Comparison of ENCODE assay signal across 18 cellular contexts in genomic region chr11:111980062-111980461, GRCh38.
"Had no signal": no experiment of that assay in that cellular context is flagged by ENCODE, and none has a peak within 500 bp of the region (broad histone marks: within the 10 kb centered on the region; RNA-seq: fewer than 3 reads in every experiment).

No MANE protein-coding gene starts in this region.

- H3K27ac ChIP-seq: adrenal gland, SJSA1, testis had no signal

- H3K4me3 ChIP-seq: adrenal gland, heart right ventricle, SJSA1, testis had no signal

- H3K9me3 Mint-ChIP-seq: activated naive CD4-positive, alpha-beta T cell treated with anti-CD3 and anti-CD28 coated beads, Interleukin-2, amount 50 U/mL, for 72 hours; activated T-cell treated with anti-CD3 and anti-CD28 coated beads, Interleukin-2, amount 50 U/mL, for 72 hours; immature natural killer cell; natural killer cell treated with Interleukin-12 subunit alpha and Interleukin-12 subunit beta and Interleukin-15 and Interleukin-18, amount 100 ng/mL, for 72 hours had no signal

- DNase-seq: activated CD4-positive, alpha-beta T cell treated with anti-CD3 and anti-CD28 coated beads, Interleukin-2, amount 50 U/mL, for 4 hours; activated gamma-delta T cell; activated T-cell treated with anti-CD3 and anti-CD28 coated beads, Interleukin-2, amount 50 U/mL, for 72 hours; adrenal gland; heart right ventricle; immature natural killer cell; kidney glomerular epithelial cell; left ventricle myocardium superior; mesendoderm; retina; stimulated activated CD8-positive, alpha-beta memory T cell treated with anti-CD3 and anti-CD28 coated beads, Interleukin-4, amount 100 ng/mL, for 48 hours; stimulated activated naive CD4-positive, alpha-beta T cell; SW 1271; T-helper 2 cell; testis had no signal

- H3K4me1 ChIP-seq: testis had no signal

- H3K27ac Mint-ChIP-seq: activated naive CD4-positive, alpha-beta T cell treated with anti-CD3 and anti-CD28 coated beads, Interleukin-2, amount 50 U/mL, for 72 hours; activated T-cell treated with anti-CD3 and anti-CD28 coated beads, Interleukin-2, amount 50 U/mL, for 72 hours; immature natural killer cell; natural killer cell treated with Interleukin-12 subunit alpha and Interleukin-12 subunit beta and Interleukin-15 and Interleukin-18, amount 100 ng/mL, for 72 hours had no signal

- H3K9me3 ChIP-seq: adrenal gland, heart right ventricle, SJSA1, testis had no signal

- H3K27me3 ChIP-seq: adrenal gland, SJSA1, testis had no signal

- H3K36me3 Mint-ChIP-seq: natural killer cell treated with Interleukin-12 subunit alpha and Interleukin-12 subunit beta and Interleukin-15 and Interleukin-18, amount 100 ng/mL, for 72 hours had no signal

- H3K4me3 Mint-ChIP-seq: activated T-cell treated with anti-CD3 and anti-CD28 coated beads, Interleukin-2, amount 50 U/mL, for 72 hours; immature natural killer cell; natural killer cell treated with Interleukin-12 subunit alpha and Interleukin-12 subunit beta and Interleukin-15 and Interleukin-18, amount 100 ng/mL, for 72 hours had no signal
